3 cellular contexts compared by ENCODE assay signal in the genomic region with DNA sequence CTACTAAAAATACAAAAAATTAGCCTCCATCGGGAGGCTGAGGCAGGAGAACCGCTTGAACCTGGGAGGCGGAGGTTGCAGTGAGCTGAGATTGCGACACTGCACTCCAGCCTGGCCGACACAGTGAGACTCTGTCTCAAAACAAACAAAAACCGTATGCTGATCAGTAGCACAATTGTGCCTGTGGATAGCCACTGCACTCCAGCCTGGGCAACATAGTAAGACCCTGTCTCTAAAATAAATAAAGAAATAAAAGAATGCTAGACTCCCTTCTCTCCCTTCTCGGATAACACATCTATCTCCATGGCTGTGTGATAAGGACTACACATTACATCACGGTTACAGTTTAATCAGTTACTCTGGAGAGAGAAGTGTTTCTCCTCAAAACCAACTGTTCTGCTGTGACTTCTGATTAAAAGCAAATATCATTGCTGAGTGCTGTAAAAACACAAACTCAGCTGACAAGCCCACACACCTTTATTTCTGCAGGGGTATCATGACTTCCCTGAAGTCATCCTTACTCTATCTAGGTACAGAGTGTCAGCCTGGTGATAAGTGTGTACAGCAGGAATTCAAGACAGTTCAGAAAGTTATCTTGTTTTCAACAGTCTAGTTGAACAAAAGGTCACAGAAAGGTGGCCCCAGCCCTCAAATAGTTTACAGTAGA.
TF ChIP-seq lines count a peak whose summit lies in the region.

No MANE protein-coding gene starts in this region.

TF ChIP-seq in Ishikawa, 13 proteins besides CTCF, POLR2A, EP300 and RAD21:
- TF ChIP-seq NFIC (IDR thresholded peaks at IDR 0.05): no peak
- TF ChIP-seq, protein P1, sequence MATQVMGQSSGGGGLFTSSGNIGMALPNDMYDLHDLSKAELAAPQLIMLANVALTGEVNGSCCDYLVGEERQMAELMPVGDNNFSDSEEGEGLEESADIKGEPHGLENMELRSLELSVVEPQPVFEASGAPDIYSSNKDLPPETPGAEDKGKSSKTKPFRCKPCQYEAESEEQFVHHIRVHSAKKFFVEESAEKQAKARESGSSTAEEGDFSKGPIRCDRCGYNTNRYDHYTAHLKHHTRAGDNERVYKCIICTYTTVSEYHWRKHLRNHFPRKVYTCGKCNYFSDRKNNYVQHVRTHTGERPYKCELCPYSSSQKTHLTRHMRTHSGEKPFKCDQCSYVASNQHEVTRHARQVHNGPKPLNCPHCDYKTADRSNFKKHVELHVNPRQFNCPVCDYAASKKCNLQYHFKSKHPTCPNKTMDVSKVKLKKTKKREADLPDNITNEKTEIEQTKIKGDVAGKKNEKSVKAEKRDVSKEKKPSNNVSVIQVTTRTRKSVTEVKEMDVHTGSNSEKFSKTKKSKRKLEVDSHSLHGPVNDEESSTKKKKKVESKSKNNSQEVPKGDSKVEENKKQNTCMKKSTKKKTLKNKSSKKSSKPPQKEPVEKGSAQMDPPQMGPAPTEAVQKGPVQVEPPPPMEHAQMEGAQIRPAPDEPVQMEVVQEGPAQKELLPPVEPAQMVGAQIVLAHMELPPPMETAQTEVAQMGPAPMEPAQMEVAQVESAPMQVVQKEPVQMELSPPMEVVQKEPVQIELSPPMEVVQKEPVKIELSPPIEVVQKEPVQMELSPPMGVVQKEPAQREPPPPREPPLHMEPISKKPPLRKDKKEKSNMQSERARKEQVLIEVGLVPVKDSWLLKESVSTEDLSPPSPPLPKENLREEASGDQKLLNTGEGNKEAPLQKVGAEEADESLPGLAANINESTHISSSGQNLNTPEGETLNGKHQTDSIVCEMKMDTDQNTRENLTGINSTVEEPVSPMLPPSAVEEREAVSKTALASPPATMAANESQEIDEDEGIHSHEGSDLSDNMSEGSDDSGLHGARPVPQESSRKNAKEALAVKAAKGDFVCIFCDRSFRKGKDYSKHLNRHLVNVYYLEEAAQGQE (IDR thresholded peaks at IDR 0.05; ENCODE audit: low read depth): no peak
- no peak for TF ChIP-seq TCF12 (IDR thresholded peaks at IDR 0.05; ENCODE audit: low read depth)
- TF ChIP-seq, protein P2, sequence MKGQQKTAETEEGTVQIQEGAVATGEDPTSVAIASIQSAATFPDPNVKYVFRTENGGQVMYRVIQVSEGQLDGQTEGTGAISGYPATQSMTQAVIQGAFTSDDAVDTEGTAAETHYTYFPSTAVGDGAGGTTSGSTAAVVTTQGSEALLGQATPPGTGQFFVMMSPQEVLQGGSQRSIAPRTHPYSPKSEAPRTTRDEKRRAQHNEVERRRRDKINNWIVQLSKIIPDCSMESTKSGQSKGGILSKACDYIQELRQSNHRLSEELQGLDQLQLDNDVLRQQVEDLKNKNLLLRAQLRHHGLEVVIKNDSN (IDR thresholded peaks at IDR 0.05): no peak
- no peak for TF ChIP-seq CREB1 (IDR thresholded peaks at IDR 0.05; ENCODE audit: low read depth)
- TF ChIP-seq EGR1 (IDR thresholded peaks at IDR 0.05): no peak
- no peak for TF ChIP-seq TEAD4 (IDR thresholded peaks at IDR 0.05)
- TF ChIP-seq CEBPB (IDR thresholded peaks at IDR 0.05): peak; percentile 47; the same call in 1 of the 2 replicates

TF ChIP-seq in K562, 482 proteins besides CTCF, POLR2A, EP300 and RAD21 (continues in another document):
- TF ChIP-seq HMG20A (CRISPR knock-in tag; conservative IDR thresholded peaks at IDR 0.05): no peak
- peak; percentile 64; the same call in 1 of the 2 replicates for TF ChIP-seq CTBP1 (IDR thresholded peaks at IDR 0.05; ENCODE audit: borderline replicate concordance)
- TF ChIP-seq RCOR1 (IDR thresholded peaks at IDR 0.05; ENCODE audit: borderline replicate concordance in 1 of 2, low read depth in 2 of 2, low read length in 2 of 2): peak in 1 of 2 experiments; percentile 72; a peak in 3 of 4 replicates
- peak; percentile 48 for TF ChIP-seq MEIS2 (IDR thresholded peaks at IDR 0.05; ENCODE audit: partially characterized antibody)
- TF ChIP-seq PPARD (CRISPR knock-in tag; IDR thresholded peaks at IDR 0.05): no peak
- no peak for TF ChIP-seq ERF (CRISPR knock-in tag; IDR thresholded peaks at IDR 0.05)
- TF ChIP-seq HNRNPUL1 (IDR thresholded peaks at IDR 0.05; ENCODE audit: low read length): no peak
- TF ChIP-seq RUNX1 (IDR thresholded peaks at IDR 0.05; ENCODE audit: low read depth): no peak
- no peak for TF ChIP-seq LCOR (CRISPR knock-in tag; IDR thresholded peaks at IDR 0.05)
- TF ChIP-seq, protein P3, sequence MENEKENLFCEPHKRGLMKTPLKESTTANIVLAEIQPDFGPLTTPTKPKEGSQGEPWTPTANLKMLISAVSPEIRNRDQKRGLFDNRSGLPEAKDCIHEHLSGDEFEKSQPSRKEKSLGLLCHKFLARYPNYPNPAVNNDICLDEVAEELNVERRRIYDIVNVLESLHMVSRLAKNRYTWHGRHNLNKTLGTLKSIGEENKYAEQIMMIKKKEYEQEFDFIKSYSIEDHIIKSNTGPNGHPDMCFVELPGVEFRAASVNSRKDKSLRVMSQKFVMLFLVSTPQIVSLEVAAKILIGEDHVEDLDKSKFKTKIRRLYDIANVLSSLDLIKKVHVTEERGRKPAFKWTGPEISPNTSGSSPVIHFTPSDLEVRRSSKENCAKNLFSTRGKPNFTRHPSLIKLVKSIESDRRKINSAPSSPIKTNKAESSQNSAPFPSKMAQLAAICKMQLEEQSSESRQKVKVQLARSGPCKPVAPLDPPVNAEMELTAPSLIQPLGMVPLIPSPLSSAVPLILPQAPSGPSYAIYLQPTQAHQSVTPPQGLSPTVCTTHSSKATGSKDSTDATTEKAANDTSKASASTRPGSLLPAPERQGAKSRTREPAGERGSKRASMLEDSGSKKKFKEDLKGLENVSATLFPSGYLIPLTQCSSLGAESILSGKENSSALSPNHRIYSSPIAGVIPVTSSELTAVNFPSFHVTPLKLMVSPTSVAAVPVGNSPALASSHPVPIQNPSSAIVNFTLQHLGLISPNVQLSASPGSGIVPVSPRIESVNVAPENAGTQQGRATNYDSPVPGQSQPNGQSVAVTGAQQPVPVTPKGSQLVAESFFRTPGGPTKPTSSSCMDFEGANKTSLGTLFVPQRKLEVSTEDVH (IDR thresholded peaks at IDR 0.05; ENCODE audit: low read depth, partially characterized antibody): no peak
- TF ChIP-seq TEAD4 (IDR thresholded peaks at IDR 0.05; ENCODE audit: low read length): peak; percentile 88
- no peak for TF ChIP-seq TEAD4 (CRISPR knock-in tag; IDR thresholded peaks at IDR 0.05; ENCODE audit: borderline replicate concordance)
- peak; percentile 64 for TF ChIP-seq SOX6 (IDR thresholded peaks at IDR 0.05)
- TF ChIP-seq ZEB2 (IDR thresholded peaks at IDR 0.05): peak; percentile 81
- TF ChIP-seq PML (IDR thresholded peaks at IDR 0.05; ENCODE audit: low read length): peak; percentile 36; the same call in 1 of the 2 replicates
- TF ChIP-seq ZNF121 (CRISPR knock-in tag; conservative IDR thresholded peaks at IDR 0.05): peak; percentile 98
- TF ChIP-seq CREB1 (IDR thresholded peaks at IDR 0.05): peak; percentile 45; the same call in 1 of the 2 replicates
- TF ChIP-seq CREB1 (CRISPR knock-in tag; IDR thresholded peaks at IDR 0.05): no peak
- peak; percentile 71; the same call in 1 of the 2 replicates for TF ChIP-seq LEF1 (IDR thresholded peaks at IDR 0.05)
- peak; percentile 39; the same call in 1 of the 2 replicates for TF ChIP-seq GATAD2B (IDR thresholded peaks at IDR 0.05; ENCODE audit: borderline replicate concordance)
- TF ChIP-seq KLF16 (IDR thresholded peaks at IDR 0.05): peak; percentile 67; the same call in 1 of the 2 replicates

TF ChIP-seq in HepG2, 621 proteins besides CTCF, POLR2A, EP300 and RAD21 (continues in another document):
- TF ChIP-seq ZNF382 (CRISPR knock-in tag; IDR thresholded peaks at IDR 0.05; ENCODE audit: borderline replicate concordance): no peak
- peak; percentile 83 for TF ChIP-seq CEBPB (IDR thresholded peaks at IDR 0.05; ENCODE audit: borderline replicate concordance, low read depth, low read length)
- TF ChIP-seq, protein P4, sequence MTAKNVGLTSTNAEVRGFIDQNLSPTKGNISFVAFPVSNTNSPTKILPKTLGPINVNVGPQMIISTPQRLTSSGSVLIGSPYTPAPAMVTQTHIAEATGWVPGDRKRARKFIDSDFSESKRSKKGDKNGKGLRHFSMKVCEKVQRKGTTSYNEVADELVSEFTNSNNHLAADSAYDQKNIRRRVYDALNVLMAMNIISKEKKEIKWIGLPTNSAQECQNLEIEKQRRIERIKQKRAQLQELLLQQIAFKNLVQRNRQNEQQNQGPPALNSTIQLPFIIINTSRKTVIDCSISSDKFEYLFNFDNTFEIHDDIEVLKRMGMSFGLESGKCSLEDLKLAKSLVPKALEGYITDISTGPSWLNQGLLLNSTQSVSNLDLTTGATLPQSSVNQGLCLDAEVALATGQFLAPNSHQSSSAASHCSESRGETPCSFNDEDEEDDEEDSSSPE (CRISPR knock-in tag; IDR thresholded peaks at IDR 0.05): no peak
- TF ChIP-seq, protein P5, sequence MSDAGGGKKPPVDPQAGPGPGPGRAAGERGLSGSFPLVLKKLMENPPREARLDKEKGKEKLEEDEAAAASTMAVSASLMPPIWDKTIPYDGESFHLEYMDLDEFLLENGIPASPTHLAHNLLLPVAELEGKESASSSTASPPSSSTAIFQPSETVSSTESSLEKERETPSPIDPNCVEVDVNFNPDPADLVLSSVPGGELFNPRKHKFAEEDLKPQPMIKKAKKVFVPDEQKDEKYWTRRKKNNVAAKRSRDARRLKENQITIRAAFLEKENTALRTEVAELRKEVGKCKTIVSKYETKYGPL (CRISPR knock-in tag; IDR thresholded peaks at IDR 0.05): no peak
- no peak for TF ChIP-seq HOXA5 (CRISPR knock-in tag; IDR thresholded peaks at IDR 0.05)
- TF ChIP-seq EHMT2 (IDR thresholded peaks at IDR 0.05; ENCODE audit: borderline replicate concordance, low read depth, low read length): no peak
- no peak for TF ChIP-seq ZNF577 (CRISPR knock-in tag; IDR thresholded peaks at IDR 0.05; ENCODE audit: borderline replicate concordance, low read depth)
- TF ChIP-seq TMF1 (CRISPR knock-in tag; IDR thresholded peaks at IDR 0.05; ENCODE audit: low read depth): no peak
- no peak for TF ChIP-seq ZNF317 (CRISPR knock-in tag; IDR thresholded peaks at IDR 0.05)
- no peak for TF ChIP-seq SP1 (IDR thresholded peaks at IDR 0.05)
- no peak for TF ChIP-seq SP1 (CRISPR knock-in tag; IDR thresholded peaks at IDR 0.05)
- TF ChIP-seq ETV5 (CRISPR knock-in tag; IDR thresholded peaks at IDR 0.05; ENCODE audit: borderline replicate concordance): no peak
- TF ChIP-seq, protein P6, sequence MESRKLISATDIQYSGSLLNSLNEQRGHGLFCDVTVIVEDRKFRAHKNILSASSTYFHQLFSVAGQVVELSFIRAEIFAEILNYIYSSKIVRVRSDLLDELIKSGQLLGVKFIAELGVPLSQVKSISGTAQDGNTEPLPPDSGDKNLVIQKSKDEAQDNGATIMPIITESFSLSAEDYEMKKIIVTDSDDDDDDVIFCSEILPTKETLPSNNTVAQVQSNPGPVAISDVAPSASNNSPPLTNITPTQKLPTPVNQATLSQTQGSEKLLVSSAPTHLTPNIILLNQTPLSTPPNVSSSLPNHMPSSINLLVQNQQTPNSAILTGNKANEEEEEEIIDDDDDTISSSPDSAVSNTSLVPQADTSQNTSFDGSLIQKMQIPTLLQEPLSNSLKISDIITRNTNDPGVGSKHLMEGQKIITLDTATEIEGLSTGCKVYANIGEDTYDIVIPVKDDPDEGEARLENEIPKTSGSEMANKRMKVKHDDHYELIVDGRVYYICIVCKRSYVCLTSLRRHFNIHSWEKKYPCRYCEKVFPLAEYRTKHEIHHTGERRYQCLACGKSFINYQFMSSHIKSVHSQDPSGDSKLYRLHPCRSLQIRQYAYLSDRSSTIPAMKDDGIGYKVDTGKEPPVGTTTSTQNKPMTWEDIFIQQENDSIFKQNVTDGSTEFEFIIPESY (CRISPR knock-in tag; IDR thresholded peaks at IDR 0.05): peak; percentile 35; the same call in 1 of the 2 replicates
- no peak for TF ChIP-seq TBX2 (CRISPR knock-in tag; IDR thresholded peaks at IDR 0.05; ENCODE audit: borderline replicate concordance)
- TF ChIP-seq KAT8 (CRISPR knock-in tag; IDR thresholded peaks at IDR 0.05): no peak
- 0 out of 2 replicates have a peak, but pooled peaks have one; percentile 35 for TF ChIP-seq RXRA (CRISPR knock-in tag; IDR thresholded peaks at IDR 0.05)
- TF ChIP-seq ZNF292 (CRISPR knock-in tag; IDR thresholded peaks at IDR 0.05; ENCODE audit: borderline replicate concordance, low read depth): peak; percentile 69; the same call in 1 of the 2 replicates
- TF ChIP-seq, protein P7, sequence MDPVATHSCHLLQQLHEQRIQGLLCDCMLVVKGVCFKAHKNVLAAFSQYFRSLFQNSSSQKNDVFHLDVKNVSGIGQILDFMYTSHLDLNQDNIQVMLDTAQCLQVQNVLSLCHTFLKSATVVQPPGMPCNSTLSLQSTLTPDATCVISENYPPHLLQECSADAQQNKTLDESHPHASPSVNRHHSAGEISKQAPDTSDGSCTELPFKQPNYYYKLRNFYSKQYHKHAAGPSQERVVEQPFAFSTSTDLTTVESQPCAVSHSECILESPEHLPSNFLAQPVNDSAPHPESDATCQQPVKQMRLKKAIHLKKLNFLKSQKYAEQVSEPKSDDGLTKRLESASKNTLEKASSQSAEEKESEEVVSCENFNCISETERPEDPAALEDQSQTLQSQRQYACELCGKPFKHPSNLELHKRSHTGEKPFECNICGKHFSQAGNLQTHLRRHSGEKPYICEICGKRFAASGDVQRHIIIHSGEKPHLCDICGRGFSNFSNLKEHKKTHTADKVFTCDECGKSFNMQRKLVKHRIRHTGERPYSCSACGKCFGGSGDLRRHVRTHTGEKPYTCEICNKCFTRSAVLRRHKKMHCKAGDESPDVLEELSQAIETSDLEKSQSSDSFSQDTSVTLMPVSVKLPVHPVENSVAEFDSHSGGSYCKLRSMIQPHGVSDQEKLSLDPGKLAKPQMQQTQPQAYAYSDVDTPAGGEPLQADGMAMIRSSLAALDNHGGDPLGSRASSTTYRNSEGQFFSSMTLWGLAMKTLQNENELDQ (CRISPR knock-in tag; IDR thresholded peaks at IDR 0.05; ENCODE audit: borderline replicate concordance): no peak
- TF ChIP-seq, protein P8, sequence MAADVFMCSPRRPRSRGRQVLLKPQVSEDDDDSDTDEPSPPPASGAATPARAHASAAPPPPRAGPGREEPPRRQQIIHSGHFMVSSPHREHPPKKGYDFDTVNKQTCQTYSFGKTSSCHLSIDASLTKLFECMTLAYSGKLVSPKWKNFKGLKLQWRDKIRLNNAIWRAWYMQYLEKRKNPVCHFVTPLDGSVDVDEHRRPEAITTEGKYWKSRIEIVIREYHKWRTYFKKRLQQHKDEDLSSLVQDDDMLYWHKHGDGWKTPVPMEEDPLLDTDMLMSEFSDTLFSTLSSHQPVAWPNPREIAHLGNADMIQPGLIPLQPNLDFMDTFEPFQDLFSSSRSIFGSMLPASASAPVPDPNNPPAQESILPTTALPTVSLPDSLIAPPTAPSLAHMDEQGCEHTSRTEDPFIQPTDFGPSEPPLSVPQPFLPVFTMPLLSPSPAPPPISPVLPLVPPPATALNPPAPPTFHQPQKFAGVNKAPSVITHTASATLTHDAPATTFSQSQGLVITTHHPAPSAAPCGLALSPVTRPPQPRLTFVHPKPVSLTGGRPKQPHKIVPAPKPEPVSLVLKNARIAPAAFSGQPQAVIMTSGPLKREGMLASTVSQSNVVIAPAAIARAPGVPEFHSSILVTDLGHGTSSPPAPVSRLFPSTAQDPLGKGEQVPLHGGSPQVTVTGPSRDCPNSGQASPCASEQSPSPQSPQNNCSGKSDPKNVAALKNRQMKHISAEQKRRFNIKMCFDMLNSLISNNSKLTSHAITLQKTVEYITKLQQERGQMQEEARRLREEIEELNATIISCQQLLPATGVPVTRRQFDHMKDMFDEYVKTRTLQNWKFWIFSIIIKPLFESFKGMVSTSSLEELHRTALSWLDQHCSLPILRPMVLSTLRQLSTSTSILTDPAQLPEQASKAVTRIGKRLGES (CRISPR knock-in tag; IDR thresholded peaks at IDR 0.05; ENCODE audit: borderline replicate concordance): no peak
